Comparison of ENCODE assay signal across 9 cellular contexts in genomic region chr17:75250009-75250471, GRCh38. TPM values are rescaled to one million over a fixed set of nuclear protein-coding genes. Genes with fewer than 3 reads are reported as not detected.
DNase-seq lines count a peak whose midpoint lies in the region; ATAC-seq, FAIRE-seq and TF ChIP-seq lines count a peak whose summit lies in the region.
"Had no signal": no experiment of that assay in that cellular context is flagged by ENCODE, and none has a peak within 500 bp of the region (broad histone marks: within the 10 kb centered on the region; RNA-seq: fewer than 3 reads in every experiment).

No MANE protein-coding gene starts in this region.

- peak; percentile 88 for ATAC-seq in HG03280 (IDR thresholded peaks at IDR 0.05; ENCODE audit: unreplicated experiment)

- no peaks in the 10 kb centered on the region for H3K27me3 ChIP-seq in endothelial cell of umbilical vein (ENCODE audit: control insufficient read depth in 2 of 2, insufficient read depth in 2 of 2, low read length in 2 of 2)

- POLR2A ChIA-PET in endothelial cell of umbilical vein (lab: Charles Lee), result interaction anchor here (1.0 to 1.2 kb wide), 2 partner anchors 11 to 156 kb away, joined by 5 read pairs; partner anchors contain the start of genes GGA3 and GRB2

- peaks cover 2 to 14% of the 10 kb centered on the region in 2 experiments for H3K36me3 ChIP-seq in endothelial cell of umbilical vein (ENCODE audit: control insufficient read depth in 2 of 2, extremely low read depth in 1 of 2, insufficient read depth in 2 of 2, low read length in 2 of 2)

- H3K4me1 ChIP-seq in endothelial cell of umbilical vein (ENCODE audit: control insufficient read depth, extremely low read depth, insufficient read depth, low read length), result peaks cover 11% of the 10 kb centered on the region

- H3K9ac ChIP-seq in endothelial cell of umbilical vein (replicated peaks; ENCODE audit: extremely low read depth, insufficient read depth, low read length), result no peak overlapping the region

- peak overlapping the region; percentile 65 for H3K4me2 ChIP-seq in endothelial cell of umbilical vein (ENCODE audit: insufficient read depth, low read length)

- peak; percentile 46 for DNase-seq in DMS 273 (lab: John Stamatoyannopoulos, UW; ENCODE audit: unreplicated experiment)
- DNase-seq in DMS 273 treated with DMSO at 0.1 percent for 48 hours (lab: John Stamatoyannopoulos, UW), result no peak
- peak; percentile 85 to 90 for DNase-seq in activated CD4-positive, alpha-beta T cell treated with anti-CD3 and anti-CD28 coated beads, Interleukin-2, amount 50 U/mL, for 4 hours
- peak; percentile 85 for DNase-seq in endothelial cell of umbilical vein (ENCODE audit: low read depth, low spot score)
- DNase-seq in NCI-H510A (lab: John Stamatoyannopoulos, UW), result no peak
- no peak for DNase-seq in SHP77 treated with DMSO at 0.1 percent for 48 hours (lab: John Stamatoyannopoulos, UW)

- H3K4me3 ChIP-seq in endothelial cell of umbilical vein (replicated peaks in 1 of 3; ENCODE audit: insufficient read depth in 1 of 3, low read depth in 1 of 3, low read length in 3 of 3), result peak overlapping the region in 2 of 3 experiments; percentile 12 to 33
- H3K4me3 ChIP-seq in skin epidermis, result no peak overlapping the region

- H3K9me3 ChIP-seq in endothelial cell of umbilical vein (replicated peaks; ENCODE audit: control insufficient read depth, insufficient read depth, low read length), result no peaks in the 10 kb centered on the region

- TF ChIP-seq POLR2A in endothelial cell of umbilical vein (IDR thresholded peaks at IDR 0.05; ENCODE audit: low read depth, low read length), result no peak

- BruUV-seq in endothelial cell of umbilical vein (replicated peaks; lab: Mats Ljungman, UMichigan), result no TSS peak

- peak; percentile 83 for FAIRE-seq in endothelial cell of umbilical vein (lab: Jason Lieb, UNC)

- peak overlapping the region; percentile 31 for H3K27ac ChIP-seq in endothelial cell of umbilical vein (ENCODE audit: insufficient read depth, low read depth, low read length)
- peak overlapping the region in 15 of 21 experiments; percentile 2 to 76 (median 63) for H3K27ac ChIP-seq in skin epidermis
- H3K27ac ChIP-seq: 22Rv1 had no signal

- intact Hi-C loops in endothelial cell of umbilical vein (cut with micrococcal nuclease), result no loop called here

- dilution Hi-C loops in endothelial cell of umbilical vein (cut with MboI; ENCODE audit: extremely low pct_ligation_motif_present, low sequenced_read_pairs), result no loop called here

- peaks cover 36% of the 10 kb centered on the region for H3K79me2 ChIP-seq in endothelial cell of umbilical vein (ENCODE audit: control insufficient read depth, insufficient read depth, low read length)

- peak overlapping the region; percentile 42 for H2AFZ ChIP-seq in endothelial cell of umbilical vein (ENCODE audit: low read depth, low read length)

- no peaks in the 10 kb centered on the region for H4K20me1 ChIP-seq in endothelial cell of umbilical vein (replicated peaks; ENCODE audit: control insufficient read depth, extremely low read depth, insufficient read depth, low read length)

- CTCF ChIA-PET in endothelial cell of umbilical vein (lab: Charles Lee), result interaction anchor here (0.9 to 5.6 kb wide), 8 partner anchors 9 to 190 kb away, joined by 3 to 45 read pairs (median 6); partner anchors contain the start of genes GGA3, MIF4GD and MRPS7

- no peaks in the 10 kb centered on the region for H3K9me1 ChIP-seq in endothelial cell of umbilical vein (replicated peaks; ENCODE audit: control insufficient read depth, extremely low read depth, insufficient read depth, low read length)

- no peak for TF ChIP-seq CTCF in endothelial cell of umbilical vein (IDR thresholded peaks at IDR 0.05; ENCODE audit: extremely low read depth in 1 of 2, insufficient read depth in 1 of 2, low read depth in 1 of 2, low read length in 2 of 2)

TF ChIP-seq in endothelial cell of umbilical vein, 7 proteins besides CTCF, POLR2A, EP300 and RAD21:
- TF ChIP-seq GATA2 (IDR thresholded peaks at IDR 0.05; ENCODE audit: insufficient read depth, insufficient read length, low read depth, low read length) (no peak), JUN (IDR thresholded peaks at IDR 0.05; ENCODE audit: borderline replicate concordance, insufficient read depth, insufficient read length, low read depth) (no peak), MYC (IDR thresholded peaks at IDR 0.05; ENCODE audit: low read depth, low read length) (no peak), EZH2 (IDR thresholded peaks at IDR 0.05; ENCODE audit: borderline replicate concordance, low read depth, low read length, severe bottlenecking) (no peak), FOS (IDR thresholded peaks at IDR 0.05; ENCODE audit: borderline replicate concordance, insufficient read depth, low read length) (no peak), POLR2AphosphoS5 (IDR thresholded peaks at IDR 0.05; ENCODE audit: insufficient read depth, low read depth, low read length) (no peak)

RNA-seq across cellular contexts. Expression of gene GGA3, which starts 11.4 kb away (rescaled TPM):
- total RNA-seq in endothelial cell of umbilical vein, result 39.2 and 62.9 TPM in 2 replicates
- 41.2 and 41.6 TPM in 2 replicates for polyA plus RNA-seq in endothelial cell of umbilical vein
- 23.6 and 24.8 TPM in 2 replicates for polyA plus RNA-seq in endothelial cell of umbilical vein (2011; cell fraction: cytosol; rRNA removed)
- polyA plus RNA-seq in endothelial cell of umbilical vein (2011; cell fraction: nucleus; rRNA removed), result 226 and 231 TPM in 2 replicates
- polyA plus RNA-seq in endothelial cell of umbilical vein (2012), result 34.2 and 34.6 TPM in 2 replicates
- polyA minus RNA-seq in endothelial cell of umbilical vein, result 46.8 and 50.6 TPM in 2 replicates
- 15.4 TPM for polyA minus RNA-seq in endothelial cell of umbilical vein (2011; cell fraction: cytosol; rRNA and poly(A)+ RNA removed)
- polyA minus RNA-seq in endothelial cell of umbilical vein (2011; cell fraction: nucleus; rRNA and poly(A)+ RNA removed), result 43.3 and 47.6 TPM in 2 replicates

RNA-seq across cellular contexts. Expression of gene MRPS7, which starts 11.6 kb away (rescaled TPM):
- 65.7 and 79.8 TPM in 2 replicates for total RNA-seq in endothelial cell of umbilical vein
- polyA plus RNA-seq in endothelial cell of umbilical vein, result 74.8 and 82.8 TPM in 2 replicates
- 95.3 and 99.5 TPM in 2 replicates for polyA plus RNA-seq in endothelial cell of umbilical vein (2011; cell fraction: cytosol; rRNA removed)
- polyA plus RNA-seq in endothelial cell of umbilical vein (2011; cell fraction: nucleus; rRNA removed), result 57.9 and 62.3 TPM in 2 replicates
- polyA plus RNA-seq in endothelial cell of umbilical vein (2012), result 87.1 and 104 TPM in 2 replicates
- polyA minus RNA-seq in endothelial cell of umbilical vein, result 51.8 and 59.3 TPM in 2 replicates
- 43.8 TPM for polyA minus RNA-seq in endothelial cell of umbilical vein (2011; cell fraction: cytosol; rRNA and poly(A)+ RNA removed)
- polyA minus RNA-seq in endothelial cell of umbilical vein (2011; cell fraction: nucleus; rRNA and poly(A)+ RNA removed), result 25.1 and 31.3 TPM in 2 replicates

RNA-seq across cellular contexts. Expression of gene MIF4GD, which starts 21.0 kb away (rescaled TPM):
- 12.3 and 12.4 TPM in 2 replicates for total RNA-seq in endothelial cell of umbilical vein
- polyA plus RNA-seq in endothelial cell of umbilical vein, result 35.7 and 37.1 TPM in 2 replicates
- polyA plus RNA-seq in endothelial cell of umbilical vein (2011; cell fraction: cytosol; rRNA removed), result 26.2 and 30.3 TPM in 2 replicates
- 13.5 and 17.1 TPM in 2 replicates for polyA plus RNA-seq in endothelial cell of umbilical vein (2011; cell fraction: nucleus; rRNA removed)
- 18.4 and 18.8 TPM in 2 replicates for polyA plus RNA-seq in endothelial cell of umbilical vein (2012)
- 14.6 and 16.0 TPM in 2 replicates for polyA minus RNA-seq in endothelial cell of umbilical vein
- 20.7 TPM for polyA minus RNA-seq in endothelial cell of umbilical vein (2011; cell fraction: cytosol; rRNA and poly(A)+ RNA removed)
- 3.0 and 4.1 TPM in 2 replicates for polyA minus RNA-seq in endothelial cell of umbilical vein (2011; cell fraction: nucleus; rRNA and poly(A)+ RNA removed)

RNA-seq across cellular contexts. Expression of gene SLC25A19, which starts 39.2 kb away (rescaled TPM):
- total RNA-seq in endothelial cell of umbilical vein, result 16.8 and 20.9 TPM in 2 replicates
- 20.0 and 20.6 TPM in 2 replicates for polyA plus RNA-seq in endothelial cell of umbilical vein
- 19.2 TPM in 2 replicates for polyA plus RNA-seq in endothelial cell of umbilical vein (2011; cell fraction: cytosol; rRNA removed)
- 16.0 and 17.7 TPM in 2 replicates for polyA plus RNA-seq in endothelial cell of umbilical vein (2011; cell fraction: nucleus; rRNA removed)
- 17.9 and 24.1 TPM in 2 replicates for polyA plus RNA-seq in endothelial cell of umbilical vein (2012)
- 9.9 and 13.4 TPM in 2 replicates for polyA minus RNA-seq in endothelial cell of umbilical vein
- polyA minus RNA-seq in endothelial cell of umbilical vein (2011; cell fraction: cytosol; rRNA and poly(A)+ RNA removed), result 35.7 TPM
- polyA minus RNA-seq in endothelial cell of umbilical vein (2011; cell fraction: nucleus; rRNA and poly(A)+ RNA removed), result 3.7 and 6.2 TPM in 2 replicates

RNA-seq across cellular contexts. Expression of gene NUP85, which starts 44.6 kb away (rescaled TPM):
- 98.3 and 105 TPM in 2 replicates for total RNA-seq in endothelial cell of umbilical vein
- 116 and 120 TPM in 2 replicates for polyA plus RNA-seq in endothelial cell of umbilical vein
- 76.5 and 96.6 TPM in 2 replicates for polyA plus RNA-seq in endothelial cell of umbilical vein (2011; cell fraction: cytosol; rRNA removed)
- polyA plus RNA-seq in endothelial cell of umbilical vein (2011; cell fraction: nucleus; rRNA removed), result 345 and 386 TPM in 2 replicates
- polyA plus RNA-seq in endothelial cell of umbilical vein (2012), result 63.7 and 73.8 TPM in 2 replicates
- polyA minus RNA-seq in endothelial cell of umbilical vein, result 75.2 and 106 TPM in 2 replicates
- 50.6 TPM for polyA minus RNA-seq in endothelial cell of umbilical vein (2011; cell fraction: cytosol; rRNA and poly(A)+ RNA removed)
- polyA minus RNA-seq in endothelial cell of umbilical vein (2011; cell fraction: nucleus; rRNA and poly(A)+ RNA removed), result 58.3 and 81.4 TPM in 2 replicates

Comparison
In these comparisons a context has a peak if more than half of its experiments do, and no peak if none do; other contexts are left out.
1. DNase-seq: peak in DMS 273 (single experiment), activated CD4-positive, alpha-beta T cell treated with anti-CD3 and anti-CD28 coated beads, Interleukin-2, amount 50 U/mL, for 4 hours (2 of 2) and endothelial cell of umbilical vein (single experiment); none in DMS 273 treated with DMSO at 0.1 percent for 48 hours (single experiment), NCI-H510A (single experiment) and SHP77 treated with DMSO at 0.1 percent for 48 hours (single experiment).
2. H3K4me3 ChIP-seq: peak in endothelial cell of umbilical vein (2 of 3); none in skin epidermis (0 of 7).